ENCODE assay signal across 18 cellular contexts in the genomic region with DNA sequence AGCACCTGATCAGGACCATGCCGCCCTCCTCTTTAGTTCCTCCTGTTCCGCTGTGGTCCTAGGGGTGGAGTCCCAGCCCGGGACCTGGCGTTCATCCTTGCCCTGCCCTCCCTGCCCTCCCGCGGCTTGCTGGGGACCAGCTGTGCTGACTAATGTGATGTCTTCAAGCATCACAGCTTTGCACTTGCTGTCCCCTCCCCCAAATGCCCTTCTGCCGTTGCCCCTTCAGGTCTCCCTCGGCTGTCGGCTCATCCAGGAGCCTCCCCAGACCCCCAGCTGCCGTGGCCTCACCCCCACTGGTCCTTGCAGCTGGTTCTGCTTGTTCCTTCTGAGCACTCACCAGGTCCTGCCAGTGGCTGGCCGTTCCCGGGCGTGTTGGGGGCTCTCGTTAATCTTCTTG. TPM values are rescaled to one million over a fixed set of nuclear protein-coding genes. Genes with fewer than 3 reads are reported as not detected.
A peak's percentile ranks its signal among the peaks of the same experiment; 100 is the strongest.
DNase-seq lines count a peak whose midpoint lies in the region; ATAC-seq and TF ChIP-seq lines count a peak whose summit lies in the region.
"Had no signal": no experiment of that assay in that cellular context is flagged by ENCODE, and none has a peak within 500 bp of the region (broad histone marks: within the 10 kb centered on the region; RNA-seq: fewer than 3 reads in every experiment).

No MANE protein-coding gene starts in this region.

- H3K27ac ChIP-seq in H9 (ENCODE audit: insufficient read length, low read depth, low read length) = no peak overlapping the region
- H3K27ac ChIP-seq in WERI-Rb-1 = peak overlapping the region; percentile 25; the same call in 1 of the 2 replicates
- H3K27ac ChIP-seq in mesenchymal stem cell (ENCODE audit: low read length, poor library complexity, severe bottlenecking) = no peak overlapping the region
- H3K27ac ChIP-seq: suprapubic skin had no signal

- H3K79me2 ChIP-seq in H9 (ENCODE audit: insufficient read depth, low read length) = peaks cover 7% of the 10 kb centered on the region; the same call in 1 of the 2 replicates

- peak overlapping the region in 2 of 3 experiments; percentile 61 to 70; a peak in 1 of 7 replicates for H3K27ac Mint-ChIP-seq in H9
- H3K27ac Mint-ChIP-seq: activated naive CD8-positive, alpha-beta T cell treated with anti-CD3 and anti-CD28 coated beads for 36 hours; activated T-helper 17 cell treated with anti-CD3 and anti-CD28 coated beads, Interleukin-2, amount 50 U/mL, for 72 hours; mesothelial cell of epicardium had no signal

- no peaks in the 10 kb centered on the region for H3K36me3 Mint-ChIP-seq in H9 (ENCODE audit: insufficient read depth in 1 of 3, low read depth in 3 of 3)
- H3K36me3 Mint-ChIP-seq: activated naive CD8-positive, alpha-beta T cell treated with anti-CD3 and anti-CD28 coated beads for 36 hours; mesothelial cell of epicardium had no signal

- H3K23me2 ChIP-seq in H9 (ENCODE audit: insufficient read length, low read depth, low read length, poor library complexity, severe bottlenecking) = no peaks in the 10 kb centered on the region

- H3K9me3 Mint-ChIP-seq in H9 = no peaks in the 10 kb centered on the region
- H3K9me3 Mint-ChIP-seq: activated naive CD8-positive, alpha-beta T cell treated with anti-CD3 and anti-CD28 coated beads for 36 hours; activated T-helper 17 cell treated with anti-CD3 and anti-CD28 coated beads, Interleukin-2, amount 50 U/mL, for 72 hours; mesothelial cell of epicardium; neural crest cell had no signal

- H3K4me1 Mint-ChIP-seq in H9 = peaks cover 11 to 28% of the 10 kb centered on the region in 2 experiments
- H3K4me1 Mint-ChIP-seq: activated T-helper 17 cell treated with anti-CD3 and anti-CD28 coated beads, Interleukin-2, amount 50 U/mL, for 72 hours had no signal

- no peak overlapping the region for H3K56ac ChIP-seq in H9 (ENCODE audit: insufficient read length, low read depth, low read length)

- H2AFZ ChIP-seq in H9 (ENCODE audit: low read length) = no peak overlapping the region
- no peak overlapping the region for H2AFZ ChIP-seq in mesenchymal stem cell (ENCODE audit: low read depth, low read length)

- H2BK12ac ChIP-seq in H9 (ENCODE audit: insufficient read length, low read depth, low read length) = no peak overlapping the region
- no peak overlapping the region for H2BK12ac ChIP-seq in mesenchymal stem cell (ENCODE audit: low read length in 2 of 2)

- H4K91ac ChIP-seq in H9 (ENCODE audit: insufficient read length, low read depth, low read length) (no peak overlapping the region), mesenchymal stem cell (ENCODE audit: low read length) (peak overlapping the region; percentile 22)

- no peak for ATAC-seq in GM19463 (IDR thresholded peaks at IDR 0.05; ENCODE audit: unreplicated experiment)
- ATAC-seq: activated T-helper 17 cell treated with anti-CD3 and anti-CD28 coated beads, Interleukin-2, amount 50 U/mL, for 72 hours had no signal

- no peak overlapping the region for H3K4ac ChIP-seq in H9 (ENCODE audit: low read depth, low read length)
- H3K4ac ChIP-seq in mesenchymal stem cell (ENCODE audit: low read depth in 1 of 2, low read length in 2 of 2) = no peak overlapping the region

- H2BK120ac ChIP-seq in H9 (ENCODE audit: low read depth, low read length, poor library complexity, severe bottlenecking) (no peak overlapping the region), mesenchymal stem cell (ENCODE audit: low read depth, low read length) (no peak overlapping the region)

- DNase-seq in AG08396 (ENCODE audit: low spot score) (peak; percentile 44), H9 (no peak), WERI-Rb-1 (peak; percentile 61), mesenchymal stem cell (no peak), NCI-H1092 treated with DMSO at 0.1 percent for 48 hours (lab: John Stamatoyannopoulos, UW) (no peak), NCI-H1694 (lab: John Stamatoyannopoulos, UW) (no peak)
- no peak for DNase-seq in stimulated activated CD4-positive, alpha-beta T cell treated with anti-CD3 and anti-CD28 coated beads, Interleukin-4, amount 100 ng/mL, for 24 hours
- DNase-seq: ACHN; activated naive CD8-positive, alpha-beta T cell treated with anti-CD3 and anti-CD28 coated beads for 36 hours; Kasumi-1; NCI-H1436 treated with DMSO at 0.1 percent for 48 hours; SK-N-SH had no signal

- H3K36me3 ChIP-seq in WERI-Rb-1 = no peaks in the 10 kb centered on the region; the same call in 1 of the 2 replicates
- H3K36me3 ChIP-seq in mesenchymal stem cell (ENCODE audit: control insufficient read depth in 1 of 2, insufficient read depth in 2 of 2, low read depth in 1 of 2, low read length in 2 of 2) = peaks cover 0 to 30% of the 10 kb centered on the region in 2 experiments
- H3K36me3 ChIP-seq: breast epithelium, suprapubic skin had no signal

- no peak overlapping the region for H3K9ac ChIP-seq in H9 (ENCODE audit: extremely low read depth, insufficient read length, low read length)
- H3K9ac ChIP-seq in mesenchymal stem cell (ENCODE audit: low read length) = no peak overlapping the region
- H3K9ac ChIP-seq: SK-N-SH had no signal

- H3K14ac ChIP-seq in H9 (ENCODE audit: insufficient read depth, low read length) (no peak overlapping the region), mesenchymal stem cell (ENCODE audit: low read length in 2 of 2) (no peak overlapping the region)

- H2BK15ac ChIP-seq in H9 (ENCODE audit: low read depth, low read length) = no peak overlapping the region
- H2BK15ac ChIP-seq in mesenchymal stem cell (ENCODE audit: low read depth, poor library complexity, severe bottlenecking) = no peak overlapping the region

- H3K18ac ChIP-seq in H9 (ENCODE audit: insufficient read length, low read depth, low read length) (no peak overlapping the region), mesenchymal stem cell (ENCODE audit: low read depth in 1 of 2, low read length in 2 of 2) (no peak overlapping the region)

- H3K79me1 ChIP-seq in H9 (ENCODE audit: insufficient read depth, low read depth, low read length, poor library complexity, severe bottlenecking) = peaks cover 2% of the 10 kb centered on the region
- H3K79me1 ChIP-seq in mesenchymal stem cell (replicated peaks; ENCODE audit: low read length, poor library complexity, severe bottlenecking) = peaks cover 73% of the 10 kb centered on the region

- H3K4me3 Mint-ChIP-seq in H9 = no peak overlapping the region
- H3K4me3 Mint-ChIP-seq: activated naive CD8-positive, alpha-beta T cell treated with anti-CD3 and anti-CD28 coated beads for 36 hours; activated T-helper 17 cell treated with anti-CD3 and anti-CD28 coated beads, Interleukin-2, amount 50 U/mL, for 72 hours; mesothelial cell of epicardium; neural crest cell had no signal

- no peak overlapping the region for H3T11ph ChIP-seq in H9 (ENCODE audit: low read length)

- H3K4me1 ChIP-seq in H9 (ENCODE audit: insufficient read depth, low read length) (no peaks in the 10 kb centered on the region), mesenchymal stem cell (ENCODE audit: control insufficient read depth, insufficient read depth, low read depth, low read length) (peaks cover 78% of the 10 kb centered on the region)

- H3K4me2 ChIP-seq in H9 (ENCODE audit: insufficient read depth, insufficient read length, low read length) (no peak overlapping the region), mesenchymal stem cell (ENCODE audit: low read length, poor library complexity, severe bottlenecking) (peak overlapping the region; percentile 5)
- H3K4me2 ChIP-seq: SK-N-SH had no signal

- TF ChIP-seq CTCF in H9 (conservative IDR thresholded peaks at IDR 0.05) (no peak), WERI-Rb-1 (IDR thresholded peaks at IDR 0.05; ENCODE audit: low read depth, low read length) (no peak)

- H4K20me1 ChIP-seq in H9 (ENCODE audit: control insufficient read depth, insufficient read depth, insufficient read length) = no peaks in the 10 kb centered on the region

- H3K27me3 Mint-ChIP-seq in H9 (ENCODE audit: low read depth) = no peaks in the 10 kb centered on the region
- H3K27me3 Mint-ChIP-seq: activated naive CD8-positive, alpha-beta T cell treated with anti-CD3 and anti-CD28 coated beads for 36 hours; activated T-helper 17 cell treated with anti-CD3 and anti-CD28 coated beads, Interleukin-2, amount 50 U/mL, for 72 hours had no signal

- H3K23ac ChIP-seq in H9 (ENCODE audit: insufficient read length, low read depth, low read length) (no peak overlapping the region), mesenchymal stem cell (ENCODE audit: low read length in 2 of 2) (peak overlapping the region in 1 of 2 experiments; percentile 34)

- H2BK5ac ChIP-seq in H9 (ENCODE audit: insufficient read length, low read length) (no peak overlapping the region), mesenchymal stem cell (ENCODE audit: low read depth, low read length, poor library complexity, severe bottlenecking) (no peak overlapping the region)

- H2BK20ac ChIP-seq in H9 (ENCODE audit: low read depth, low read length, poor library complexity, severe bottlenecking) = no peak overlapping the region

- no peak overlapping the region for H3K4me3 ChIP-seq in WERI-Rb-1 (ENCODE audit: low read depth, low read length)
- H3K4me3 ChIP-seq in mesenchymal stem cell (ENCODE audit: insufficient read depth in 1 of 2, low read depth in 1 of 2, low read length in 2 of 2) = no peak overlapping the region
- H3K4me3 ChIP-seq: breast epithelium, suprapubic skin had no signal

- no peaks in the 10 kb centered on the region for H3K9me3 ChIP-seq in H9 (ENCODE audit: control insufficient read depth, low read depth, low read length)
- H3K9me3 ChIP-seq in WERI-Rb-1 (ENCODE audit: severe bottlenecking) = no peaks in the 10 kb centered on the region
- H3K9me3 ChIP-seq in mesenchymal stem cell (ENCODE audit: control insufficient read depth, low read length) = no peaks in the 10 kb centered on the region
- H3K9me3 ChIP-seq: breast epithelium, SK-N-SH, suprapubic skin had no signal

- H3K27me3 ChIP-seq in H9 (ENCODE audit: insufficient read depth, low read length) (no peaks in the 10 kb centered on the region), WERI-Rb-1 (ENCODE audit: insufficient read depth, low read depth, severe bottlenecking) (no peaks in the 10 kb centered on the region), mesenchymal stem cell (ENCODE audit: control insufficient read depth in 1 of 2, insufficient read depth in 1 of 2, low read length in 2 of 2) (no peaks in the 10 kb centered on the region)
- H3K27me3 ChIP-seq: breast epithelium, suprapubic skin had no signal

- WGBS in H9 (ENCODE audit: extremely low coverage, insufficient read length, low lambda C conversion rate) = no CpG with 5 or more reads among the region's 14 CpGs
- WGBS in mesenchymal stem cell = 82% methylated on average over 14 of the region's 14 CpGs

- H2AK5ac ChIP-seq in H9 (ENCODE audit: insufficient read length, low read length) (no peak overlapping the region), mesenchymal stem cell (ENCODE audit: low read length, severe bottlenecking) (no peak overlapping the region)

- H4K5ac ChIP-seq in H9 (ENCODE audit: insufficient read length, low read depth, low read length) = no peak overlapping the region

- no peak overlapping the region for H4K8ac ChIP-seq in H9 (replicated peaks; ENCODE audit: insufficient read length, low read depth, low read length)
- H4K8ac ChIP-seq in mesenchymal stem cell (ENCODE audit: low read length) = no peak overlapping the region

RNA-seq across cellular contexts. Expression of gene RXRA, which starts 19.9 kb away (rescaled TPM):
- 29.9 and 30.1 TPM in 2 replicates for total RNA-seq in H9 (2021)
- 37.8 TPM for polyA plus RNA-seq in mesenchymal stem cell (2013, experiment 1 of 2)
- 38.3 TPM for polyA plus RNA-seq in mesenchymal stem cell (2013, experiment 2 of 2)

Comparison
In these comparisons a context has a peak if more than half of its experiments do, and no peak if none do; other contexts are left out.
1. DNase-seq: peak in AG08396 (single experiment) and WERI-Rb-1 (single experiment); none in H9 (single experiment), mesenchymal stem cell (single experiment), NCI-H1092 treated with DMSO at 0.1 percent for 48 hours (single experiment), stimulated activated CD4-positive, alpha-beta T cell treated with anti-CD3 and anti-CD28 coated beads, Interleukin-4, amount 100 ng/mL, for 24 hours (single experiment) and NCI-H1694 (single experiment).